In genomic region chr3:117719316-117719926, GRCh38 we compare ENCODE assay signal across 9 cellular contexts.
A peak's percentile ranks its signal among the peaks of the same experiment; 100 is the strongest.
DNase-seq lines count a peak whose midpoint lies in the region; ATAC-seq and TF ChIP-seq lines count a peak whose summit lies in the region.
"Had no signal": no experiment of that assay in that cellular context is flagged by ENCODE, and none has a peak within 500 bp of the region (broad histone marks: within the 10 kb centered on the region; RNA-seq: fewer than 3 reads in every experiment).

No MANE protein-coding gene starts in this region.

- no peaks in the 10 kb centered on the region for H3K4me1 ChIP-seq in suprapubic skin

- H3K9me3 Mint-ChIP-seq in osteocyte (ENCODE audit: unreplicated experiment): no peaks in the 10 kb centered on the region

- H3K4me3 Mint-ChIP-seq in osteocyte (ENCODE audit: unreplicated experiment): no peak overlapping the region

- peaks cover 15% of the 10 kb centered on the region for H3K27me3 Mint-ChIP-seq in osteocyte (ENCODE audit: unreplicated experiment)

- H3K4me3 ChIP-seq in coronary artery (no peak overlapping the region), suprapubic skin (no peak overlapping the region)
- H3K4me3 ChIP-seq: SK-N-MC had no signal

- peaks cover 1% of the 10 kb centered on the region for H3K4me1 Mint-ChIP-seq in osteocyte (ENCODE audit: unreplicated experiment)

- no peak for ATAC-seq in GM19023 (IDR thresholded peaks at IDR 0.05; ENCODE audit: unreplicated experiment)

- TF ChIP-seq CTCF in coronary artery (IDR thresholded peaks at IDR 0.05) (peak; percentile 46), osteocyte (IDR thresholded peaks at IDR 0.05) (peak; percentile 88), suprapubic skin (IDR thresholded peaks at IDR 0.05) (peak in 1 of 2 donors; percentile 57)

- H3K27ac Mint-ChIP-seq in osteocyte (ENCODE audit: unreplicated experiment): no peak overlapping the region

- no peak overlapping the region for H3K27ac ChIP-seq in coronary artery
- no peak overlapping the region for H3K27ac ChIP-seq in suprapubic skin
- H3K27ac ChIP-seq: SK-N-MC had no signal

- DNase-seq in D341Med (ENCODE audit: low spot score) (peak; percentile 45), GM19240 (ENCODE audit: insufficient read length, low spot score) (peak; percentile 2), NCI-H1105 (lab: John Stamatoyannopoulos, UW) (peak; percentile 46), coronary artery (ENCODE audit: low spot score) (no peak), osteocyte (ENCODE audit: extremely low spot score, unreplicated experiment) (no peak), suprapubic skin (ENCODE audit: low spot score in 2 of 2) (no peak), HPDE6-E6E7 (ENCODE audit: extremely low spot score) (no peak)

- 53% methylated on average over 2 of the region's 2 CpGs for WGBS in suprapubic skin

- no peak for TF ChIP-seq EP300 in suprapubic skin (IDR thresholded peaks at IDR 0.05)

- H3K36me3 ChIP-seq in suprapubic skin: no peaks in the 10 kb centered on the region

- H3K9me3 ChIP-seq in suprapubic skin: no peaks in the 10 kb centered on the region

- TF ChIP-seq POLR2A in suprapubic skin (IDR thresholded peaks at IDR 0.05): no peak

- H3K27me3 ChIP-seq in suprapubic skin: no peaks in the 10 kb centered on the region

- H3K36me3 Mint-ChIP-seq in osteocyte (ENCODE audit: unreplicated experiment): no peaks in the 10 kb centered on the region

Comparison
In these comparisons a context has a peak if more than half of its experiments do, and no peak if none do; other contexts are left out.
1. DNase-seq: peak in D341Med (single experiment), GM19240 (single experiment) and NCI-H1105 (single experiment); none in coronary artery (single experiment), osteocyte (single experiment), suprapubic skin (0 of 2) and HPDE6-E6E7 (single experiment).